ENCODE assay signal across 9 cellular contexts in the genomic region with DNA sequence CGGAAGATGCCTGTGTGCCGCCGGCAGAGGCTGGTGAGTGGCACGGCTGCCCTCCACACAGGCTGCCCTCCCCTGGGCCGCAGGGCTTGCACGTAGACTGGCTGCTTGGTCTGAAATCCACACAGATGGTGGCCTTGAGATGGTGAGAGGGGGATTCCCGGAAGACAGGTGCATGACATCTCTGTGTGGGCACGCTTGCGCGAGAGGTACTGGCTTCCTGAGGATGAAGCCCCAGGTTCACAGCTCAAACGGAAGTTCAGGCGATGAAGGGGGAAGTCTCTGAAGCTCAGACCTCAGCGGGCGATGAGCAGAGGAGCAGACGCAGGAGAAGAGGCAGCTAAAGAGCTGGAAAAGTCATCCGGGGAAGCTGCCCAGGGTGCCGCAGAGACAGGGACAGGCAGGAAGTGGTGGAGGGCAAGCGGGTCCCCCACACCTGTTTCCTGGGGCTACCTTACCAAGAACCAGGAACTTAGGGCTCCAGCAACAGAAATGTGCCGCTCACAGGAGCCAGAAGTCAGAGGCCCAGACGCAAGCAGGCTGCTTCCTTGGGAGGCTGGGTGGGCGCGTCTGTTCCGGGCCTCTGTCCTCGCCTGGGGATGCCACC. TPM values are rescaled to one million over a fixed set of nuclear protein-coding genes. Genes with fewer than 3 reads are reported as not detected.
DNase-seq lines count a peak whose midpoint lies in the region; ATAC-seq lines count a peak whose summit lies in the region.
"Had no signal": no experiment of that assay in that cellular context is flagged by ENCODE, and none has a peak within 500 bp of the region (broad histone marks: within the 10 kb centered on the region; RNA-seq: fewer than 3 reads in every experiment).

No MANE protein-coding gene starts in this region.

- peak; percentile 68 to 71 for DNase-seq in activated CD4-positive, alpha-beta T cell treated with anti-CD3 and anti-CD28 coated beads, Interleukin-2, amount 50 U/mL, for 4 hours
- peak; percentile 68 to 74 (median 73) for DNase-seq in effector memory CD8-positive, alpha-beta T cell
- DNase-seq in HuH-7 (ENCODE audit: low spot score) = no peak
- no peak for DNase-seq in MV-4-11 (lab: John Stamatoyannopoulos, UW)
- DNase-seq in HT-29 (ENCODE audit: low spot score) = no peak
- DNase-seq: NCI-H526 treated with DMSO at 0.1 percent for 48 hours had no signal

- H3K36me3 ChIP-seq in thymus (ENCODE audit: control insufficient read depth, insufficient read depth) = peaks cover 18% of the 10 kb centered on the region

- H3K27me3 Mint-ChIP-seq in effector memory CD8-positive, alpha-beta T cell = no peaks in the 10 kb centered on the region

- 3% methylated on average over 24 of the region's 24 CpGs for WGBS in thymus

- peak overlapping the region; percentile 52 for H3K4me3 ChIP-seq in thymus (ENCODE audit: low read length)

- H3K36me3 Mint-ChIP-seq in effector memory CD8-positive, alpha-beta T cell (ENCODE audit: insufficient read depth) = peaks cover 10% of the 10 kb centered on the region

- H3K27ac ChIP-seq in thymus (ENCODE audit: low read depth) = peak overlapping the region; percentile 98

- H3K27me3 ChIP-seq in thymus (ENCODE audit: control insufficient read depth, insufficient read depth) = peaks cover 3% of the 10 kb centered on the region

- H3K9me3 Mint-ChIP-seq in effector memory CD8-positive, alpha-beta T cell = no peaks in the 10 kb centered on the region

- H3K9me3 ChIP-seq in thymus (ENCODE audit: control insufficient read depth) = no peaks in the 10 kb centered on the region

- peaks cover 13 to 17% of the 10 kb centered on the region in 2 donors for H3K4me1 Mint-ChIP-seq in effector memory CD8-positive, alpha-beta T cell (ENCODE audit: low read depth in 2 of 2)

- peak; percentile 43 for ATAC-seq in HG02885 (IDR thresholded peaks at IDR 0.05; ENCODE audit: poor library complexity, unreplicated experiment)
- ATAC-seq in effector memory CD8-positive, alpha-beta T cell (replicated peaks) = peak; percentile 91
- no peak for ATAC-seq in HG03039 (IDR thresholded peaks at IDR 0.05; ENCODE audit: unreplicated experiment)

- H3K4me1 ChIP-seq in thymus (ENCODE audit: control insufficient read depth, insufficient read depth, low read length) = peaks cover 19% of the 10 kb centered on the region

- H3K27ac Mint-ChIP-seq in effector memory CD8-positive, alpha-beta T cell = peak overlapping the region; percentile 92 to 97

- H3K4me3 Mint-ChIP-seq in effector memory CD8-positive, alpha-beta T cell = peak overlapping the region; percentile 69 to 82

RNA-seq across cellular contexts. Expression of a gene that starts 7.2 kb away (rescaled TPM):
- polyA plus RNA-seq in thymus = 24.3 TPM
- total RNA-seq in HT-29 (2014; rRNA removed; shearing (Covaris generic)) = 70.4 and 75.0 TPM in 2 replicates

RNA-seq across cellular contexts. Expression of a gene that starts 7.4 kb away (rescaled TPM):
- polyA plus RNA-seq in thymus = 9.1 TPM
- 17.9 and 27.1 TPM in 2 replicates for total RNA-seq in HT-29 (2014; rRNA removed; shearing (Covaris generic))

RNA-seq across cellular contexts. Expression of a gene that starts 34.9 kb away (rescaled TPM):
- polyA plus RNA-seq in thymus = 57.6 TPM
- total RNA-seq in HT-29 (2014; rRNA removed; shearing (Covaris generic)) = 161 and 183 TPM in 2 replicates

Comparison
In these comparisons a context has a peak if more than half of its experiments do, and no peak if none do; other contexts are left out.
1. DNase-seq: peak in activated CD4-positive, alpha-beta T cell treated with anti-CD3 and anti-CD28 coated beads, Interleukin-2, amount 50 U/mL, for 4 hours (2 of 2) and effector memory CD8-positive, alpha-beta T cell (3 of 3); none in HuH-7 (single experiment), MV-4-11 (single experiment) and HT-29 (single experiment).